Comparison of ENCODE assay signal across 1 cellular context in the genomic region with DNA sequence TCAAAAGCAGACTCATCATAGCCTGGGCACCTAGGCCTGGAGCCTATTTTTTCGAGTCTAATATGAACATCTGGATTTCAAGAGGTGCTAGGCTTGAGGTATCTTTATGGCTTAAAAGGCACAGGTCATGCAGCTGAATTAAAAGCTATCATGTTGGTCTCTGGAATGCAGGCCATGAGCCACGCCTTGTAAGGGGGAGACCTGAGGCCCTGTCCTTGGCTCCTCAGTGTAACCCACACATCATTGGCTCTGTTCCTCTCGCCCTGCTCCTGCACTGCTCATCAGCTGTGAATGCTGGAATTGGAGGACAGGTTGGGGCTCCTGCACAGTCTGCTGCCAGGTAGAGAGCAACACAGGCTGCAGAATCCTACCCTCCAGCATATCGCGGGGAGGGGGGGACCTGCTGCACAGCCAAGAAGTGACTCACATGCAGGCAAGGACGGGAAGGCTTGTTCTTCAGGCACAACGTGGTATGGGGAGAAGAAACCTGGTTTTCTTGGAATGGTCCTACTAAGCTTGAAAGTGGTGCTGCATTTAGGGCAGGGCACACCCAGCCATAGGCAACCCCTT.
TF ChIP-seq lines count a peak whose summit lies in the region.

No MANE protein-coding gene starts in this region.

TF ChIP-seq in IMR-90, 13 proteins besides CTCF, POLR2A, EP300 and RAD21 (continued from another document):
- no peak for TF ChIP-seq CHD1 (IDR thresholded peaks at IDR 0.05; ENCODE audit: low read depth, low read length)
- no peak for TF ChIP-seq MAZ (IDR thresholded peaks at IDR 0.05; ENCODE audit: borderline replicate concordance, low read depth, low read length)
- TF ChIP-seq MAFK (IDR thresholded peaks at IDR 0.05; ENCODE audit: low read depth, low read length): no peak
- no peak for TF ChIP-seq RFX5 (IDR thresholded peaks at IDR 0.05; ENCODE audit: low read depth, low read length)
- TF ChIP-seq BHLHE40 (IDR thresholded peaks at IDR 0.05; ENCODE audit: low read depth, low read length): no peak
- TF ChIP-seq MXI1 (IDR thresholded peaks at IDR 0.05; ENCODE audit: borderline replicate concordance, low read depth, low read length): no peak
- no peak for TF ChIP-seq CEBPB (IDR thresholded peaks at IDR 0.05; ENCODE audit: low read depth, low read length)
- TF ChIP-seq SMC3 (IDR thresholded peaks at IDR 0.05; ENCODE audit: low read depth, low read length): no peak
- TF ChIP-seq RCOR1 (IDR thresholded peaks at IDR 0.05; ENCODE audit: insufficient replicate concordance, low read length): no peak
- TF ChIP-seq, protein P1, sequence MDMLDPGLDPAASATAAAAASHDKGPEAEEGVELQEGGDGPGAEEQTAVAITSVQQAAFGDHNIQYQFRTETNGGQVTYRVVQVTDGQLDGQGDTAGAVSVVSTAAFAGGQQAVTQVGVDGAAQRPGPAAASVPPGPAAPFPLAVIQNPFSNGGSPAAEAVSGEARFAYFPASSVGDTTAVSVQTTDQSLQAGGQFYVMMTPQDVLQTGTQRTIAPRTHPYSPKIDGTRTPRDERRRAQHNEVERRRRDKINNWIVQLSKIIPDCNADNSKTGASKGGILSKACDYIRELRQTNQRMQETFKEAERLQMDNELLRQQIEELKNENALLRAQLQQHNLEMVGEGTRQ (IDR thresholded peaks at IDR 0.05; ENCODE audit: low read depth, low read length): no peak
- TF ChIP-seq, protein P2, sequence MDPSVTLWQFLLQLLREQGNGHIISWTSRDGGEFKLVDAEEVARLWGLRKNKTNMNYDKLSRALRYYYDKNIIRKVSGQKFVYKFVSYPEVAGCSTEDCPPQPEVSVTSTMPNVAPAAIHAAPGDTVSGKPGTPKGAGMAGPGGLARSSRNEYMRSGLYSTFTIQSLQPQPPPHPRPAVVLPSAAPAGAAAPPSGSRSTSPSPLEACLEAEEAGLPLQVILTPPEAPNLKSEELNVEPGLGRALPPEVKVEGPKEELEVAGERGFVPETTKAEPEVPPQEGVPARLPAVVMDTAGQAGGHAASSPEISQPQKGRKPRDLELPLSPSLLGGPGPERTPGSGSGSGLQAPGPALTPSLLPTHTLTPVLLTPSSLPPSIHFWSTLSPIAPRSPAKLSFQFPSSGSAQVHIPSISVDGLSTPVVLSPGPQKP (IDR thresholded peaks at IDR 0.05; ENCODE audit: borderline replicate concordance, low read depth, low read length): no peak
- TF ChIP-seq FOS (IDR thresholded peaks at IDR 0.05; ENCODE audit: low read depth, low read length): no peak
